Comparison of ENCODE assay signal across 1 cellular context in genomic region chr2:240060977-240061591, GRCh38.
TF ChIP-seq lines count a peak whose summit lies in the region.

No MANE protein-coding gene starts in this region.

TF ChIP-seq in HepG2, 621 proteins besides CTCF, POLR2A, EP300 and RAD21:
- no peak for TF ChIP-seq SAP130 (CRISPR knock-in tag; IDR thresholded peaks at IDR 0.05; ENCODE audit: low read depth)
- TF ChIP-seq ARID5B (CRISPR knock-in tag; IDR thresholded peaks at IDR 0.05) = 0 out of 2 replicates have a peak, but pooled peaks have one; percentile 26
- TF ChIP-seq, protein P1, sequence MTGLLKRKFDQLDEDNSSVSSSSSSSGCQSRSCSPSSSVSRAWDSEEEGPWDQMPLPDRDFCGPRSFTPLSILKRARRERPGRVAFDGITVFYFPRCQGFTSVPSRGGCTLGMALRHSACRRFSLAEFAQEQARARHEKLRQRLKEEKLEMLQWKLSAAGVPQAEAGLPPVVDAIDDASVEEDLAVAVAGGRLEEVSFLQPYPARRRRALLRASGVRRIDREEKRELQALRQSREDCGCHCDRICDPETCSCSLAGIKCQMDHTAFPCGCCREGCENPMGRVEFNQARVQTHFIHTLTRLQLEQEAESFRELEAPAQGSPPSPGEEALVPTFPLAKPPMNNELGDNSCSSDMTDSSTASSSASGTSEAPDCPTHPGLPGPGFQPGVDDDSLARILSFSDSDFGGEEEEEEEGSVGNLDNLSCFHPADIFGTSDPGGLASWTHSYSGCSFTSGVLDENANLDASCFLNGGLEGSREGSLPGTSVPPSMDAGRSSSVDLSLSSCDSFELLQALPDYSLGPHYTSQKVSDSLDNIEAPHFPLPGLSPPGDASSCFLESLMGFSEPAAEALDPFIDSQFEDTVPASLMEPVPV (CRISPR knock-in tag; IDR thresholded peaks at IDR 0.05) = no peak
- TF ChIP-seq CEBPG (CRISPR knock-in tag; IDR thresholded peaks at IDR 0.05) = no peak
- TF ChIP-seq STAG1 (CRISPR knock-in tag; IDR thresholded peaks at IDR 0.05) = peak; percentile 75
- no peak for TF ChIP-seq ZNF441 (CRISPR knock-in tag; IDR thresholded peaks at IDR 0.05; ENCODE audit: borderline replicate concordance)
- TF ChIP-seq SMC3 (IDR thresholded peaks at IDR 0.05; ENCODE audit: low read length) = peak; percentile 92
- TF ChIP-seq CBX5 (CRISPR knock-in tag; IDR thresholded peaks at IDR 0.05; ENCODE audit: borderline replicate concordance) = no peak
- no peak for TF ChIP-seq GABPA (IDR thresholded peaks at IDR 0.05; ENCODE audit: low read depth, low read length)
- TF ChIP-seq GABPA (CRISPR knock-in tag; IDR thresholded peaks at IDR 0.05; ENCODE audit: low read depth) = 0 out of 2 replicates have a peak, but pooled peaks have one; percentile 11
- TF ChIP-seq ZNF777 (CRISPR knock-in tag; IDR thresholded peaks at IDR 0.05) = no peak
- no peak for TF ChIP-seq ZNF530 (CRISPR knock-in tag; IDR thresholded peaks at IDR 0.05; ENCODE audit: low read depth)
- TF ChIP-seq, protein P2, sequence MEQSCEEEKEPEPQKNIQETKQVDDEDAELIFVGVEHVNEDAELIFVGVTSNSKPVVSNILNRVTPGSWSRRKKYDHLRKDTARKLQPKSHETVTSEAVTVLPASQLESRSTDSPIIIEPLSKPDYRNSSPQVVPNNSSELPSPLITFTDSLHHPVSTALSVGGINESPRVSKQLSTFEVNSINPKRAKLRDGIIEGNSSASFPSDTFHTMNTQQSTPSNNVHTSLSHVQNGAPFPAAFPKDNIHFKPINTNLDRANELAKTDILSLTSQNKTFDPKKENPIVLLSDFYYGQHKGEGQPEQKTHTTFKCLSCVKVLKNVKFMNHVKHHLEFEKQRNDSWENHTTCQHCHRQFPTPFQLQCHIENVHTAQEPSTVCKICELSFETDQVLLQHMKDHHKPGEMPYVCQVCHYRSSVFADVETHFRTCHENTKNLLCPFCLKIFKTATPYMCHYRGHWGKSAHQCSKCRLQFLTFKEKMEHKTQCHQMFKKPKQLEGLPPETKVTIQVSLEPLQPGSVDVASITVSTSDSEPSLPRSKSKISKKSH (CRISPR knock-in tag; IDR thresholded peaks at IDR 0.05; ENCODE audit: borderline replicate concordance) = no peak
